Comparison of ENCODE assay signal across 21 cellular contexts in the genomic region with DNA sequence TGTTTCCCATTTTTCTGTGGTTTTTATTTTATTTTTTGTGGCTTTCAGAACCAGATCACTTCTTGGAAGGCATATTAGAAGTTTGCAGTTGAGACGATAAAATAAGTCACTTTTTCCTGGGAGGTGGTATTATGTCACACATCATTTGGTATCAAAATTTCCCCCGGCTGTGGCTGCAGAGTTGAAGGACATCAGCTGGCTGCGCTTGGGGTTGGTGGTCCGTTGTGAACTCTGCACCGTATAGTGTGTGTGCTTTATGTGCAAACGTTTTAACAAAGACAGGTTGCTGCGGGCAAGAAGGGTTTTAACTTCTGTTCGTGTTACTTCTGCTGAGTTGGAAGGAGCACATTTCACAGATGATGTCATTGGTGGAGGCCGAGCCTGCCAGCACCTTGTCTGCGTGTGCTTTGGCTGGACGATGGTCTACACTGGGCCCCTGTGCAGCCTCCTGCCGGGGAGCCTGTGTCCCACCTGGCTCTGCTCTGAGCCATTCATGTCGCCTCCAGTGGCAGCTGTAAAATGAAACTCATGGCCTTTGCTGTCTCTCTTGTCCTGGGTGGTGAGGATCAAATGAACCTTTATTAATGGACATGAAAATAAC. TPM values are rescaled to one million over a fixed set of nuclear protein-coding genes. Genes with fewer than 3 reads are reported as not detected.
A peak's percentile ranks its signal among the peaks of the same experiment; 100 is the strongest.
DNase-seq lines count a peak whose midpoint lies in the region; ATAC-seq and TF ChIP-seq lines count a peak whose summit lies in the region.
"Had no signal": no experiment of that assay in that cellular context is flagged by ENCODE, and none has a peak within 500 bp of the region (broad histone marks: within the 10 kb centered on the region; RNA-seq: fewer than 3 reads in every experiment).

No MANE protein-coding gene starts in this region.

- H3K4me1 Mint-ChIP-seq in activated T-cell treated with anti-CD3 and anti-CD28 coated beads, Interleukin-2, amount 50 U/mL, for 24 hours (ENCODE audit: low read depth): peaks cover 59% of the 10 kb centered on the region
- H3K4me1 Mint-ChIP-seq in activated T-cell treated with anti-CD3 and anti-CD28 coated beads, Interleukin-2, amount 50 U/mL, for 4 hours (ENCODE audit: low read depth): peaks cover 27% of the 10 kb centered on the region
- peaks cover 38% of the 10 kb centered on the region for H3K4me1 Mint-ChIP-seq in progenitor cell of endocrine pancreas (ENCODE audit: low read depth)

- H3K27me3 Mint-ChIP-seq in activated T-cell treated with anti-CD3 and anti-CD28 coated beads, Interleukin-2, amount 50 U/mL, for 24 hours: no peaks in the 10 kb centered on the region
- H3K27me3 Mint-ChIP-seq in activated T-cell treated with anti-CD3 and anti-CD28 coated beads, Interleukin-2, amount 50 U/mL, for 4 hours (ENCODE audit: low read depth): no peaks in the 10 kb centered on the region
- no peaks in the 10 kb centered on the region for H3K27me3 Mint-ChIP-seq in progenitor cell of endocrine pancreas
- H3K27me3 Mint-ChIP-seq: dendritic cell treated with granulocyte-macrophage colony-stimulating factor and Interleukin-4, amounts not matched to agents 40 ng/mL and 50 ng/mL, for 4 days had no signal

- no peak overlapping the region for H3K27ac Mint-ChIP-seq in activated T-cell treated with anti-CD3 and anti-CD28 coated beads, Interleukin-2, amount 50 U/mL, for 24 hours
- H3K27ac Mint-ChIP-seq in progenitor cell of endocrine pancreas: peak overlapping the region; percentile 65
- H3K27ac Mint-ChIP-seq: dendritic cell treated with granulocyte-macrophage colony-stimulating factor and Interleukin-4, amounts not matched to agents 40 ng/mL and 50 ng/mL, for 4 days had no signal

- H3K9ac ChIP-seq in mesenchymal stem cell (ENCODE audit: low read length): no peak overlapping the region
- H3K9ac ChIP-seq: KMS-11 had no signal

- H2BK5ac ChIP-seq in mesenchymal stem cell (ENCODE audit: low read depth, low read length, poor library complexity, severe bottlenecking): no peak overlapping the region

- no peak overlapping the region for H4K8ac ChIP-seq in mesenchymal stem cell (ENCODE audit: low read length)

- no peak overlapping the region for H2AK5ac ChIP-seq in mesenchymal stem cell (ENCODE audit: low read length, severe bottlenecking)

- H3K27me3 ChIP-seq in mesenchymal stem cell (ENCODE audit: control insufficient read depth in 1 of 2, insufficient read depth in 1 of 2, low read length in 2 of 2): no peaks in the 10 kb centered on the region
- H3K27me3 ChIP-seq: adrenal gland, BE2C, upper lobe of left lung had no signal

- no peak overlapping the region for H3K4ac ChIP-seq in mesenchymal stem cell (ENCODE audit: low read depth in 1 of 2, low read length in 2 of 2)

- H3K4me3 Mint-ChIP-seq in activated T-cell treated with anti-CD3 and anti-CD28 coated beads, Interleukin-2, amount 50 U/mL, for 24 hours: no peak overlapping the region
- H3K4me3 Mint-ChIP-seq in activated T-cell treated with anti-CD3 and anti-CD28 coated beads, Interleukin-2, amount 50 U/mL, for 4 hours: no peak overlapping the region
- no peak overlapping the region for H3K4me3 Mint-ChIP-seq in progenitor cell of endocrine pancreas (ENCODE audit: low read depth)
- H3K4me3 Mint-ChIP-seq: dendritic cell treated with granulocyte-macrophage colony-stimulating factor and Interleukin-4, amounts not matched to agents 40 ng/mL and 50 ng/mL, for 4 days had no signal

- no peak overlapping the region for H2AFZ ChIP-seq in mesenchymal stem cell (ENCODE audit: low read depth, low read length)

- peaks cover 0 to 29% of the 10 kb centered on the region in 2 experiments for H3K36me3 ChIP-seq in mesenchymal stem cell (ENCODE audit: control insufficient read depth in 1 of 2, insufficient read depth in 2 of 2, low read depth in 1 of 2, low read length in 2 of 2)
- H3K36me3 ChIP-seq: BE2C had no signal

- no peak overlapping the region for H4K91ac ChIP-seq in mesenchymal stem cell (ENCODE audit: low read length)

- no peak for TF ChIP-seq CTCF in progenitor cell of endocrine pancreas (IDR thresholded peaks at IDR 0.05; ENCODE audit: unreplicated experiment)

- H3K4me2 ChIP-seq in mesenchymal stem cell (ENCODE audit: low read length, poor library complexity, severe bottlenecking): no peak overlapping the region
- H3K4me2 ChIP-seq: A549, KMS-11 had no signal

- no peak overlapping the region for H2BK15ac ChIP-seq in mesenchymal stem cell (ENCODE audit: low read depth, poor library complexity, severe bottlenecking)

- H3K79me1 ChIP-seq in mesenchymal stem cell (replicated peaks; ENCODE audit: low read length, poor library complexity, severe bottlenecking): peaks cover 55% of the 10 kb centered on the region

- no peaks in the 10 kb centered on the region for H3K9me3 ChIP-seq in mesenchymal stem cell (ENCODE audit: control insufficient read depth, low read length)
- H3K9me3 ChIP-seq: A549, adrenal gland, BE2C, upper lobe of left lung had no signal

- H3K9me3 Mint-ChIP-seq in activated T-cell treated with anti-CD3 and anti-CD28 coated beads, Interleukin-2, amount 50 U/mL, for 24 hours: no peaks in the 10 kb centered on the region
- no peaks in the 10 kb centered on the region for H3K9me3 Mint-ChIP-seq in activated T-cell treated with anti-CD3 and anti-CD28 coated beads, Interleukin-2, amount 50 U/mL, for 4 hours
- no peaks in the 10 kb centered on the region for H3K9me3 Mint-ChIP-seq in progenitor cell of endocrine pancreas (ENCODE audit: low read depth)
- H3K9me3 Mint-ChIP-seq: dendritic cell treated with granulocyte-macrophage colony-stimulating factor and Interleukin-4, amounts not matched to agents 40 ng/mL and 50 ng/mL, for 4 days had no signal

- H3K18ac ChIP-seq in mesenchymal stem cell (ENCODE audit: low read depth in 1 of 2, low read length in 2 of 2): no peak overlapping the region

- peak; percentile 9 for DNase-seq in activated T-cell treated with anti-CD3 and anti-CD28 coated beads, Interleukin-2, amount 50 U/mL, for 24 hours
- no peak for DNase-seq in activated T-cell treated with anti-CD3 and anti-CD28 coated beads, Interleukin-2, amount 50 U/mL, for 4 hours
- peak; percentile 33 for DNase-seq in NCI-H774 (lab: John Stamatoyannopoulos, UW)
- no peak for DNase-seq in left ventricle myocardium superior
- DNase-seq in progenitor cell of endocrine pancreas (ENCODE audit: low spot score, unreplicated experiment): no peak
- DNase-seq in NCI-H2107 treated with DMSO at 0.1 percent for 48 hours (lab: John Stamatoyannopoulos, UW; ENCODE audit: unreplicated experiment): no peak
- no peak for DNase-seq in NCI-H524 treated with DMSO at 0.1 percent for 48 hours (lab: John Stamatoyannopoulos, UW)
- no peak for DNase-seq in mesenchymal stem cell
- DNase-seq: activated CD4-positive, alpha-beta T cell treated with anti-CD3 and anti-CD28 coated beads, Interleukin-2, amount 50 U/mL, for 48 hours; activated CD4-positive, CD25-positive, alpha-beta regulatory T cell; activated naive CD4-positive, alpha-beta T cell; BE2C; DMS79; NCI-H1930; stimulated activated CD4-positive, alpha-beta T cell treated with anti-CD3 and anti-CD28 coated beads, Interleukin-12 subunit alpha, Interleukin-12 subunit beta, amount 100 ng/mL, for 4 hours; T1000 had no signal

- no peak overlapping the region for H2BK12ac ChIP-seq in mesenchymal stem cell (ENCODE audit: low read length in 2 of 2)

- H2BK120ac ChIP-seq in mesenchymal stem cell (ENCODE audit: low read depth, low read length): no peak overlapping the region

- no peak overlapping the region for H3K23ac ChIP-seq in mesenchymal stem cell (ENCODE audit: low read length in 2 of 2)

- H3K36me3 Mint-ChIP-seq in activated T-cell treated with anti-CD3 and anti-CD28 coated beads, Interleukin-2, amount 50 U/mL, for 24 hours (ENCODE audit: low read depth): peaks cover 30% of the 10 kb centered on the region
- H3K36me3 Mint-ChIP-seq in activated T-cell treated with anti-CD3 and anti-CD28 coated beads, Interleukin-2, amount 50 U/mL, for 4 hours (ENCODE audit: insufficient read depth): peaks cover 13% of the 10 kb centered on the region
- peaks cover 12% of the 10 kb centered on the region for H3K36me3 Mint-ChIP-seq in progenitor cell of endocrine pancreas (ENCODE audit: insufficient read depth)

- H3K14ac ChIP-seq in mesenchymal stem cell (ENCODE audit: low read length in 2 of 2): no peak overlapping the region

- no peak for ATAC-seq in activated T-cell treated with anti-CD3 and anti-CD28 coated beads, Interleukin-2, amount 50 U/mL, for 4 hours
- ATAC-seq in left ventricle myocardium superior: peak; percentile 29
- ATAC-seq: A549 had no signal

- H3K4me3 ChIP-seq in mesenchymal stem cell (ENCODE audit: insufficient read depth in 1 of 2, low read depth in 1 of 2, low read length in 2 of 2): no peak overlapping the region
- H3K4me3 ChIP-seq: A549, adrenal gland, upper lobe of left lung had no signal

- no peak overlapping the region for H3K27ac ChIP-seq in mesenchymal stem cell (ENCODE audit: low read length, poor library complexity, severe bottlenecking)
- H3K27ac ChIP-seq: A549, adrenal gland, KMS-11 had no signal

- intact Hi-C loops in left ventricle myocardium superior (cut with micrococcal nuclease): no loop called here

- WGBS in mesenchymal stem cell: 93% methylated on average over 12 of the region's 13 CpGs

- H3K4me1 ChIP-seq in mesenchymal stem cell (ENCODE audit: control insufficient read depth, insufficient read depth, low read depth, low read length): peaks cover 3% of the 10 kb centered on the region
- H3K4me1 ChIP-seq: A549 had no signal

RNA-seq across cellular contexts. Expression of a gene that starts 9.6 kb away (rescaled TPM):
- 10 to 100 TPM; 34.7 to 40.8 (median 35.6) TPM for total RNA-seq in activated T-cell treated with anti-CD3 and anti-CD28 coated beads, Interleukin-2, amount 50 U/mL, for 4 hours
- total RNA-seq in left ventricle myocardium superior (102 TPM), progenitor cell of endocrine pancreas (100 and 109 TPM in 2 replicates)
- 8.0 TPM for polyA plus RNA-seq in mesenchymal stem cell (2013, experiment 1 of 2)
- 8.2 TPM for polyA plus RNA-seq in mesenchymal stem cell (2013, experiment 2 of 2)

Comparison
In these comparisons a context has a peak if more than half of its experiments do, and no peak if none do; other contexts are left out.
1. DNase-seq: peak in activated T-cell treated with anti-CD3 and anti-CD28 coated beads, Interleukin-2, amount 50 U/mL, for 24 hours (single experiment) and NCI-H774 (single experiment); none in activated T-cell treated with anti-CD3 and anti-CD28 coated beads, Interleukin-2, amount 50 U/mL, for 4 hours (single experiment), left ventricle myocardium superior (single experiment), progenitor cell of endocrine pancreas (single experiment), NCI-H2107 treated with DMSO at 0.1 percent for 48 hours (single experiment), NCI-H524 treated with DMSO at 0.1 percent for 48 hours (single experiment) and mesenchymal stem cell (single experiment).